In genomic region chr19:13797870-13798269, GRCh38 we compare ENCODE assay signal across 10 cellular contexts. TPM values are rescaled to one million over a fixed set of nuclear protein-coding genes. Genes with fewer than 3 reads are reported as not detected.
DNase-seq lines count a peak whose midpoint lies in the region; ATAC-seq and TF ChIP-seq lines count a peak whose summit lies in the region.
"Had no signal": no experiment of that assay in that cellular context is flagged by ENCODE, and none has a peak within 500 bp of the region (broad histone marks: within the 10 kb centered on the region; RNA-seq: fewer than 3 reads in every experiment).

No MANE protein-coding gene starts in this region.

- peaks cover 18 to 57% (median 29%) of the 10 kb centered on the region in 3 donors for H3K4me1 ChIP-seq in esophagus squamous epithelium
- H3K4me1 ChIP-seq in prostate gland (replicated peaks), result peaks cover 9% of the 10 kb centered on the region

- intact Hi-C loops in esophagus squamous epithelium (cut with DNase I) (loop anchor here (5.0 kb wide), 1 partner anchor 39 kb away; no protein-coding TSS in a partner anchor), prostate gland (cut with DNase I) (loop anchor here (5.0 kb wide), 1 partner anchor 39 kb away; no protein-coding TSS in a partner anchor)

- TF ChIP-seq POLR2A in esophagus squamous epithelium (IDR thresholded peaks at IDR 0.05), result no peak
- TF ChIP-seq POLR2A in prostate gland (IDR thresholded peaks at IDR 0.05), result peak; percentile 30

- H3K4me3 ChIP-seq in esophagus squamous epithelium (peak overlapping the region in 2 of 4 donors; percentile 28 to 91), prostate gland (no peak overlapping the region)

- H3K27me3 ChIP-seq in esophagus squamous epithelium (no peaks in the 10 kb centered on the region), prostate gland (replicated peaks; ENCODE audit: insufficient read depth) (no peaks in the 10 kb centered on the region)

- H3K27ac ChIP-seq in esophagus squamous epithelium (peak overlapping the region; percentile 95 to 100 (median 99)), prostate gland (peak overlapping the region; percentile 92 to 93)

- no peaks in the 10 kb centered on the region for H3K9me3 ChIP-seq in esophagus squamous epithelium
- no peaks in the 10 kb centered on the region for H3K9me3 ChIP-seq in prostate gland

- ATAC-seq in GM18868 (IDR thresholded peaks at IDR 0.05; ENCODE audit: unreplicated experiment), result no peak

- DNase-seq in Daoy (ENCODE audit: low read depth) (peak; percentile 76), RPMI7951 (ENCODE audit: low read depth) (peak; percentile 85), esophagus squamous epithelium (lab: John Stamatoyannopoulos, UW) (no peak), prostate gland (ENCODE audit: low spot score) (peak; percentile 51), activated gamma-delta T cell (lab: John Stamatoyannopoulos, UW) (no peak), NCI-H2227 treated with DMSO at 0.1 percent for 48 hours (lab: John Stamatoyannopoulos, UW) (no peak)
- DNase-seq in activated CD8-positive, alpha-beta memory T cell treated with anti-CD3 and anti-CD28 coated beads for 24 hours, result no peak
- DNase-seq: activated CD4-positive, alpha-beta memory T cell treated with anti-CD3 and anti-CD28 coated beads for 36 hours; DND-41 had no signal

- H3K36me3 ChIP-seq in esophagus squamous epithelium (peaks cover 0 to 19% (median 0%) of the 10 kb centered on the region in 3 donors), prostate gland (no peaks in the 10 kb centered on the region)

- TF ChIP-seq CTCF in esophagus squamous epithelium (IDR thresholded peaks at IDR 0.05) (no peak), prostate gland (IDR thresholded peaks at IDR 0.05) (peak in 1 of 4 experiments; percentile 3)

- WGBS in esophagus squamous epithelium, 2 donors, result 23 to 42% methylated on average over 7 of the region's 7 CpGs
- WGBS in prostate gland, result 26% methylated on average over 7 of the region's 7 CpGs

RNA-seq across cellular contexts. Expression of gene ZSWIM4, which starts 2.6 kb away (rescaled TPM):
- 4.6 and 5.4 TPM in 2 replicates for total RNA-seq in Daoy (2014; rRNA removed; shearing (Covaris generic))
- total RNA-seq in RPMI7951 (2014; rRNA removed; shearing (Covaris generic)), result 2.8 TPM in 2 replicates
- total RNA-seq in esophagus squamous epithelium (10 to 100 TPM in 3 of 4 donors, 1 to 10 TPM in 1; 7.2 to 41.4 (median 16.9) TPM), prostate gland (10 to 100 TPM in 1 of 2 donors, 1 to 10 TPM in 1; 9.7 to 14.2 TPM)

RNA-seq across cellular contexts. Expression of gene C19orf53, which starts 23.6 kb away (rescaled TPM):
- total RNA-seq in Daoy (2014; rRNA removed; shearing (Covaris generic)), result 214 and 231 TPM in 2 replicates
- total RNA-seq in RPMI7951 (2014; rRNA removed; shearing (Covaris generic)), result 213 and 223 TPM in 2 replicates
- 100 to 1,000 TPM; 114 to 129 (median 120) TPM for total RNA-seq in esophagus squamous epithelium
- 100 to 1,000 TPM; 151 to 193 TPM for total RNA-seq in prostate gland

RNA-seq across cellular contexts. Expression of gene MRI1, which starts 33.5 kb away (rescaled TPM):
- 58.6 and 65.2 TPM in 2 replicates for total RNA-seq in Daoy (2014; rRNA removed; shearing (Covaris generic))
- 24.9 and 52.5 TPM in 2 replicates for total RNA-seq in RPMI7951 (2014; rRNA removed; shearing (Covaris generic))
- total RNA-seq in esophagus squamous epithelium (10 to 100 TPM; 32.0 to 50.9 (median 37.2) TPM), prostate gland (10 to 100 TPM; 62.7 to 64.5 TPM)

Comparison
In these comparisons a context has a peak if more than half of its experiments do, and no peak if none do; other contexts are left out.
1. DNase-seq: peak in Daoy (single experiment), RPMI7951 (single experiment) and prostate gland (single experiment); none in esophagus squamous epithelium (single experiment), activated gamma-delta T cell (single experiment), activated CD8-positive, alpha-beta memory T cell treated with anti-CD3 and anti-CD28 coated beads for 24 hours (single experiment) and NCI-H2227 treated with DMSO at 0.1 percent for 48 hours (single experiment).